ENCODE assay signal across 8 cellular contexts in genomic region chr2:216017365-216017764, GRCh38. TPM values are rescaled to one million over a fixed set of nuclear protein-coding genes. Genes with fewer than 3 reads are reported as not detected.
DNase-seq lines count a peak whose midpoint lies in the region; ATAC-seq and TF ChIP-seq lines count a peak whose summit lies in the region.

No MANE protein-coding gene starts in this region.

- H3K4me3 Mint-ChIP-seq in naive thymus-derived CD4-positive, alpha-beta T cell: peak overlapping the region in 2 of 10 donors; percentile 26 to 65
- no peak overlapping the region for H3K4me3 Mint-ChIP-seq in progenitor cell of endocrine pancreas (ENCODE audit: low read depth)

- CTCF ChIA-PET in naive thymus-derived CD4-positive, alpha-beta T cell (lab: Charles Lee): no interaction called here

- H3K27ac ChIP-seq in OCI-LY1 (ENCODE audit: low read depth, low read length, poor library complexity, severe bottlenecking) (peak overlapping the region; percentile 68), epithelial cell of prostate (no peak overlapping the region), ascending aorta (no peak overlapping the region)
- no peak overlapping the region for H3K27ac ChIP-seq in naive thymus-derived CD4-positive, alpha-beta T cell (ENCODE audit: low read depth, low read length)

- H3K27ac Mint-ChIP-seq in naive thymus-derived CD4-positive, alpha-beta T cell: peak overlapping the region in 3 of 9 donors; percentile 9 to 87 (median 81)
- no peak overlapping the region for H3K27ac Mint-ChIP-seq in progenitor cell of endocrine pancreas

- H3K9me3 ChIP-seq in OCI-LY1 (ENCODE audit: low read length) (0 out of 2 replicates have a peak, but pooled peaks cover 2% of the 10 kb centered on the region), ascending aorta (no peaks in the 10 kb centered on the region)
- H3K9me3 ChIP-seq in naive thymus-derived CD4-positive, alpha-beta T cell (ENCODE audit: control insufficient read depth in 2 of 3, low read length in 3 of 3): no peaks in the 10 kb centered on the region

- H3K27me3 Mint-ChIP-seq in naive thymus-derived CD4-positive, alpha-beta T cell: peaks cover 0 to 4% (median 0%) of the 10 kb centered on the region in 5 donors
- H3K27me3 Mint-ChIP-seq in progenitor cell of endocrine pancreas: no peaks in the 10 kb centered on the region

- H3K79me2 ChIP-seq in OCI-LY1 (ENCODE audit: insufficient read depth, low read length): no peaks in the 10 kb centered on the region

- H3K36me3 ChIP-seq in OCI-LY1 (ENCODE audit: insufficient read depth, low read length) (no peaks in the 10 kb centered on the region), ascending aorta (no peaks in the 10 kb centered on the region)
- peaks cover 0 to 3% (median 0%) of the 10 kb centered on the region in 3 experiments for H3K36me3 ChIP-seq in naive thymus-derived CD4-positive, alpha-beta T cell (ENCODE audit: control insufficient read depth in 2 of 3, insufficient read depth in 3 of 3, low read length in 3 of 3)

- H3K4me1 ChIP-seq in OCI-LY1 (ENCODE audit: insufficient read depth, low read length, severe bottlenecking) (peaks cover 39% of the 10 kb centered on the region), ascending aorta (peaks cover 0 to 4% of the 10 kb centered on the region in 2 donors)
- peaks cover 29 to 30% of the 10 kb centered on the region in 2 donors for H3K4me1 ChIP-seq in naive thymus-derived CD4-positive, alpha-beta T cell (ENCODE audit: control insufficient read depth in 2 of 2, insufficient read depth in 2 of 2, low read length in 2 of 2)

- no peaks in the 10 kb centered on the region for H3K9me2 ChIP-seq in OCI-LY1 (ENCODE audit: low read depth, low read length)

- no peaks in the 10 kb centered on the region for H3F3A ChIP-seq in OCI-LY1 (ENCODE audit: insufficient read depth, low read length)

- peaks cover 17 to 56% (median 52%) of the 10 kb centered on the region in 7 donors for H3K4me1 Mint-ChIP-seq in naive thymus-derived CD4-positive, alpha-beta T cell
- H3K4me1 Mint-ChIP-seq in progenitor cell of endocrine pancreas (ENCODE audit: low read depth): no peaks in the 10 kb centered on the region

- peak; percentile 35 for ATAC-seq in GM21576 (IDR thresholded peaks at IDR 0.05; ENCODE audit: unreplicated experiment)
- ATAC-seq in naive thymus-derived CD4-positive, alpha-beta T cell: no peak

- H3K9ac ChIP-seq in OCI-LY1 (ENCODE audit: low read length): no peak overlapping the region

- H3K27me3 ChIP-seq in OCI-LY1 (ENCODE audit: insufficient read depth, low read length): no peaks in the 10 kb centered on the region
- no peaks in the 10 kb centered on the region for H3K27me3 ChIP-seq in naive thymus-derived CD4-positive, alpha-beta T cell (ENCODE audit: control insufficient read depth in 2 of 2, insufficient read depth in 2 of 2, low read length in 2 of 2)
- no peaks in the 10 kb centered on the region for H3K27me3 ChIP-seq in ascending aorta

- H2AFZ ChIP-seq in OCI-LY1 (ENCODE audit: low read length): peak overlapping the region; percentile 1; the same call in 1 of the 2 replicates

- DNase-seq in COLO829 (ENCODE audit: low spot score) (peak; percentile 93), epithelial cell of prostate (ENCODE audit: low read depth, low spot score) (peak; percentile 62), progenitor cell of endocrine pancreas (ENCODE audit: low spot score, unreplicated experiment) (no peak), ascending aorta (ENCODE audit: low spot score in 2 of 2) (no peak), dedifferentiated amniotic fluid mesenchymal stem cell (ENCODE audit: extremely low spot score) (no peak)
- no peak for DNase-seq in naive thymus-derived CD4-positive, alpha-beta T cell

- POLR2A ChIA-PET in naive thymus-derived CD4-positive, alpha-beta T cell (lab: Charles Lee): interaction anchor here (1.3 kb wide), 1 partner anchor 706 kb away, joined by 3 read pairs; the partner anchor contains the start of gene ATIC

- 0 out of 2 replicates have a peak overlapping the region, but pooled peaks have one; percentile 6 for H3K4me2 ChIP-seq in OCI-LY1 (ENCODE audit: low read length)

- peaks cover 0 to 5% (median 0%) of the 10 kb centered on the region in 11 donors for H3K9me3 Mint-ChIP-seq in naive thymus-derived CD4-positive, alpha-beta T cell
- H3K9me3 Mint-ChIP-seq in progenitor cell of endocrine pancreas (ENCODE audit: low read depth): no peaks in the 10 kb centered on the region

- no peaks in the 10 kb centered on the region for H4K20me1 ChIP-seq in OCI-LY1 (ENCODE audit: insufficient read depth, low read length)

- H3K36me3 Mint-ChIP-seq in naive thymus-derived CD4-positive, alpha-beta T cell: peaks cover 0 to 18% (median 10%) of the 10 kb centered on the region in 5 donors
- no peaks in the 10 kb centered on the region for H3K36me3 Mint-ChIP-seq in progenitor cell of endocrine pancreas (ENCODE audit: insufficient read depth)

- TF ChIP-seq CTCF in OCI-LY1 (IDR thresholded peaks at IDR 0.05; ENCODE audit: low read length) (no peak), progenitor cell of endocrine pancreas (IDR thresholded peaks at IDR 0.05; ENCODE audit: unreplicated experiment) (no peak), ascending aorta (IDR thresholded peaks at IDR 0.05) (no peak)

- intact Hi-C loops in naive thymus-derived CD4-positive, alpha-beta T cell (cut with micrococcal nuclease): loop anchor here (2.0 to 5.0 kb wide), 2 partner anchors 1209 to 1210 kb away; partner anchors contain the start of gene BARD1 (in 2 of the 2)
- intact Hi-C loops in ascending aorta (cut with DNase I): no loop called here

- H3K4me3 ChIP-seq in OCI-LY1 (ENCODE audit: low read depth, low read length, poor library complexity, severe bottlenecking): no peak overlapping the region
- no peak overlapping the region for H3K4me3 ChIP-seq in naive thymus-derived CD4-positive, alpha-beta T cell (ENCODE audit: low read length)
- no peak overlapping the region for H3K4me3 ChIP-seq in ascending aorta

RNA-seq across cellular contexts. Expression of gene MREG, which starts 4.0 kb away (rescaled TPM):
- 1 to 10 TPM; 4.8 to 8.5 (median 6.4) TPM for total RNA-seq in naive thymus-derived CD4-positive, alpha-beta T cell
- 1 to 10 TPM in 1 of 2 donors, under 1 TPM in 1; 0.39 to 3.3 TPM for polyA plus RNA-seq in naive thymus-derived CD4-positive, alpha-beta T cell
- total RNA-seq in progenitor cell of endocrine pancreas: 22.8 and 26.8 TPM in 2 replicates
- not detected for total RNA-seq in ascending aorta

Comparison
In these comparisons a context has a peak if more than half of its experiments do, and no peak if none do; other contexts are left out.
1. DNase-seq: peak in COLO829 (single experiment) and epithelial cell of prostate (single experiment); none in naive thymus-derived CD4-positive, alpha-beta T cell (0 of 9), progenitor cell of endocrine pancreas (single experiment), ascending aorta (0 of 2) and dedifferentiated amniotic fluid mesenchymal stem cell (single experiment).